In genomic region chr12:89752331-89752730, GRCh38 we compare ENCODE assay signal across 14 cellular contexts. TPM values are rescaled to one million over a fixed set of nuclear protein-coding genes. Genes with fewer than 3 reads are reported as not detected.
DNase-seq lines count a peak whose midpoint lies in the region; ATAC-seq and TF ChIP-seq lines count a peak whose summit lies in the region.
"Had no signal": no experiment of that assay in that cellular context is flagged by ENCODE, and none has a peak within 500 bp of the region (broad histone marks: within the 10 kb centered on the region; RNA-seq: fewer than 3 reads in every experiment).

No MANE protein-coding gene starts in this region.

- no peaks in the 10 kb centered on the region for H3K36me3 ChIP-seq in esophagus squamous epithelium
- no peaks in the 10 kb centered on the region for H3K36me3 ChIP-seq in prostate gland
- H3K36me3 ChIP-seq: ascending aorta had no signal

- no peak overlapping the region for H3K4me3 ChIP-seq in esophagus squamous epithelium
- H3K4me3 ChIP-seq in prostate gland, result no peak overlapping the region
- H3K4me3 ChIP-seq: ascending aorta had no signal

- WGBS in esophagus squamous epithelium, 2 donors, result 82 to 91% methylated on average over 1 of the region's 1 CpG
- 100% methylated on average over 1 of the region's 1 CpG for WGBS in prostate gland

- intact Hi-C loops in esophagus squamous epithelium (cut with DNase I) (no loop called here), prostate gland (cut with DNase I) (no loop called here)

- peak; percentile 54 for ATAC-seq in GM18502 (IDR thresholded peaks at IDR 0.05; ENCODE audit: poor library complexity, unreplicated experiment)
- ATAC-seq in GM21390 (IDR thresholded peaks at IDR 0.05; ENCODE audit: unreplicated experiment), result peak; percentile 29
- ATAC-seq in HG03159 (IDR thresholded peaks at IDR 0.05; ENCODE audit: unreplicated experiment), result peak; percentile 45
- ATAC-seq: left colon had no signal

- H3K4me1 ChIP-seq in esophagus squamous epithelium (peaks cover 0 to 11% (median 4%) of the 10 kb centered on the region in 3 donors), prostate gland (replicated peaks) (no peaks in the 10 kb centered on the region)
- H3K4me1 ChIP-seq: ascending aorta had no signal

- TF ChIP-seq CTCF in esophagus squamous epithelium (IDR thresholded peaks at IDR 0.05) (no peak), prostate gland (IDR thresholded peaks at IDR 0.05) (no peak)

- no peak for TF ChIP-seq POLR2A in esophagus squamous epithelium (IDR thresholded peaks at IDR 0.05)
- TF ChIP-seq POLR2A in prostate gland (IDR thresholded peaks at IDR 0.05), result no peak

- DNase-seq in germinal center (ENCODE audit: low spot score), result peak; percentile 46
- no peak for DNase-seq in NCI-H510A (lab: John Stamatoyannopoulos, UW)
- DNase-seq in esophagus squamous epithelium (lab: John Stamatoyannopoulos, UW), result no peak
- DNase-seq in RPMI8226, result no peak
- no peak for DNase-seq in prostate gland (ENCODE audit: low spot score)
- DNase-seq: activated T-cell treated with anti-CD3 and anti-CD28 coated beads, Interleukin-2, amount 50 U/mL, for 1 hour; C1 segment of cervical spinal cord; effector CD4-positive, alpha-beta T cell; left colon; NCI-H1105 had no signal

- no peak overlapping the region for H3K27ac ChIP-seq in esophagus squamous epithelium
- no peak overlapping the region for H3K27ac ChIP-seq in prostate gland
- H3K27ac ChIP-seq: ascending aorta had no signal

- H3K9me3 ChIP-seq in esophagus squamous epithelium, result no peaks in the 10 kb centered on the region
- H3K9me3 ChIP-seq in prostate gland, result no peaks in the 10 kb centered on the region
- H3K9me3 ChIP-seq: ascending aorta had no signal

- H3K27me3 ChIP-seq in esophagus squamous epithelium (no peaks in the 10 kb centered on the region), prostate gland (replicated peaks; ENCODE audit: insufficient read depth) (no peaks in the 10 kb centered on the region)
- H3K27me3 ChIP-seq: ascending aorta had no signal

RNA-seq across cellular contexts. Expression of gene ATP2B1, which starts 43.7 kb away (rescaled TPM):
- total RNA-seq in esophagus squamous epithelium (10 to 100 TPM; 10.9 to 32.4 (median 21.0) TPM), prostate gland (10 to 100 TPM; 16.4 to 80.3 TPM)
